20 cellular contexts compared by ENCODE assay signal in genomic region chr21:45836268-45836655, GRCh38.
DNase-seq lines count a peak whose midpoint lies in the region; ATAC-seq and TF ChIP-seq lines count a peak whose summit lies in the region.
"Had no signal": no experiment of that assay in that cellular context is flagged by ENCODE, and none has a peak within 500 bp of the region (broad histone marks: within the 10 kb centered on the region; RNA-seq: fewer than 3 reads in every experiment).

No MANE protein-coding gene starts in this region.

- peak overlapping the region; percentile 28 to 52 for H3K18ac ChIP-seq in mesenchymal stem cell (ENCODE audit: low read depth in 1 of 2, low read length in 2 of 2)

- intact Hi-C loops in body of pancreas (cut with DNase I): no loop called here

- H3K4me1 ChIP-seq in BE2C: peaks cover 11% of the 10 kb centered on the region
- H3K4me1 ChIP-seq in mesenchymal stem cell (ENCODE audit: control insufficient read depth, insufficient read depth, low read depth, low read length): peaks cover 6% of the 10 kb centered on the region
- no peaks in the 10 kb centered on the region for H3K4me1 ChIP-seq in hepatocyte (ENCODE audit: insufficient read depth)
- no peaks in the 10 kb centered on the region for H3K4me1 ChIP-seq in body of pancreas

- H2AFZ ChIP-seq in mesenchymal stem cell (ENCODE audit: low read depth, low read length) (no peak overlapping the region), hepatocyte (no peak overlapping the region)
- H2AFZ ChIP-seq: GM23338 had no signal

- H3K9me3 ChIP-seq in BE2C (peaks cover 2% of the 10 kb centered on the region; the same call in 1 of the 2 replicates), mesenchymal stem cell (ENCODE audit: control insufficient read depth, low read length) (peaks cover 10% of the 10 kb centered on the region), hepatocyte (ENCODE audit: low read depth) (peaks cover 7% of the 10 kb centered on the region), body of pancreas (peaks cover 0 to 9% (median 0%) of the 10 kb centered on the region in 3 donors)

- no peak overlapping the region for H2BK120ac ChIP-seq in mesenchymal stem cell (ENCODE audit: low read depth, low read length)

- H3K14ac ChIP-seq in mesenchymal stem cell (ENCODE audit: low read length in 2 of 2): no peak overlapping the region

- H3K79me2 ChIP-seq in hepatocyte: no peaks in the 10 kb centered on the region

- H2BK5ac ChIP-seq in mesenchymal stem cell (ENCODE audit: low read depth, low read length, poor library complexity, severe bottlenecking): no peak overlapping the region

- no peak for TF ChIP-seq POLR2A in body of pancreas (IDR thresholded peaks at IDR 0.05)

- H3K9me2 ChIP-seq in hepatocyte (replicated peaks; ENCODE audit: insufficient read depth): no peaks in the 10 kb centered on the region

- H3K79me1 ChIP-seq in mesenchymal stem cell (replicated peaks; ENCODE audit: low read length, poor library complexity, severe bottlenecking): peaks cover 3% of the 10 kb centered on the region

- H3K36me3 ChIP-seq in BE2C (no peaks in the 10 kb centered on the region), mesenchymal stem cell (ENCODE audit: control insufficient read depth in 1 of 2, insufficient read depth in 2 of 2, low read depth in 1 of 2, low read length in 2 of 2) (no peaks in the 10 kb centered on the region), hepatocyte (replicated peaks; ENCODE audit: insufficient read depth, low read depth) (no peaks in the 10 kb centered on the region), body of pancreas (replicated peaks in 1 of 2; ENCODE audit: insufficient read depth in 1 of 2, low read depth in 2 of 2) (no peaks in the 10 kb centered on the region)
- H3K36me3 ChIP-seq: brain microvascular endothelial cell, esophagus muscularis mucosa had no signal

- no peak overlapping the region for H2AK5ac ChIP-seq in mesenchymal stem cell (ENCODE audit: low read length, severe bottlenecking)

- H4K91ac ChIP-seq in mesenchymal stem cell (ENCODE audit: low read length): peak overlapping the region; percentile 73

- no peaks in the 10 kb centered on the region for H3K27me3 ChIP-seq in BE2C
- no peaks in the 10 kb centered on the region for H3K27me3 ChIP-seq in mesenchymal stem cell (ENCODE audit: control insufficient read depth in 1 of 2, insufficient read depth in 1 of 2, low read length in 2 of 2)
- no peaks in the 10 kb centered on the region for H3K27me3 ChIP-seq in hepatocyte
- H3K27me3 ChIP-seq in body of pancreas: no peaks in the 10 kb centered on the region
- H3K27me3 ChIP-seq: brain microvascular endothelial cell, esophagus muscularis mucosa had no signal

- H3K4me3 ChIP-seq in BE2C (ENCODE audit: low read depth, low read length) (no peak overlapping the region), mesenchymal stem cell (ENCODE audit: insufficient read depth in 1 of 2, low read depth in 1 of 2, low read length in 2 of 2) (no peak overlapping the region), hepatocyte (no peak overlapping the region), body of pancreas (no peak overlapping the region)
- H3K4me3 ChIP-seq: esophagus muscularis mucosa, GM23338 had no signal

- no peak overlapping the region for H3K4me2 ChIP-seq in mesenchymal stem cell (ENCODE audit: low read length, poor library complexity, severe bottlenecking)
- no peak overlapping the region for H3K4me2 ChIP-seq in hepatocyte
- H3K4me2 ChIP-seq: GM23338 had no signal

- H4K20me1 ChIP-seq in hepatocyte (ENCODE audit: insufficient read depth, poor library complexity, severe bottlenecking): no peaks in the 10 kb centered on the region

- no peak overlapping the region for H2BK15ac ChIP-seq in mesenchymal stem cell (ENCODE audit: low read depth, poor library complexity, severe bottlenecking)

- no peak overlapping the region for H3K23ac ChIP-seq in mesenchymal stem cell (ENCODE audit: low read length in 2 of 2)

- peak overlapping the region; percentile 35 for H4K8ac ChIP-seq in mesenchymal stem cell (ENCODE audit: low read length)

- no peak for ATAC-seq in body of pancreas

- H3K9ac ChIP-seq in mesenchymal stem cell (ENCODE audit: low read length): no peak overlapping the region

- TF ChIP-seq CTCF in BE2C (IDR thresholded peaks at IDR 0.05; ENCODE audit: low read depth, low read length) (no peak), hepatocyte (IDR thresholded peaks at IDR 0.05; ENCODE audit: poor library complexity) (no peak), body of pancreas (IDR thresholded peaks at IDR 0.05) (no peak)

- H2BK12ac ChIP-seq in mesenchymal stem cell (ENCODE audit: low read length in 2 of 2): peak overlapping the region in 1 of 2 experiments; percentile 11

- H3K27ac ChIP-seq in mesenchymal stem cell (ENCODE audit: low read length, poor library complexity, severe bottlenecking): no peak overlapping the region
- H3K27ac ChIP-seq in hepatocyte: no peak overlapping the region
- H3K27ac ChIP-seq in body of pancreas: no peak overlapping the region
- H3K27ac ChIP-seq: brain microvascular endothelial cell, esophagus muscularis mucosa had no signal

- no peak overlapping the region for H3K4ac ChIP-seq in mesenchymal stem cell (ENCODE audit: low read depth in 1 of 2, low read length in 2 of 2)

- 87% methylated on average over 13 of the region's 13 CpGs for WGBS in mesenchymal stem cell
- WGBS in hepatocyte (ENCODE audit: low lambda C conversion rate, missing lambda C conversion rate): 78% methylated on average over 13 of the region's 13 CpGs
- 77 to 79% methylated on average over 13 of the region's 13 CpGs for WGBS in body of pancreas, 2 donors

- DNase-seq in BE2C (peak; percentile 51), NCI-H2196 treated with DMSO at 0.1 percent for 48 hours (lab: John Stamatoyannopoulos, UW; ENCODE audit: unreplicated experiment) (peak; percentile 55), dermis blood vessel endothelial cell (peak; percentile 38), mesenchymal stem cell (peak; percentile 12), hepatocyte (ENCODE audit: low spot score) (no peak), NCI-H2081 treated with DMSO at 0.1 percent for 48 hours (lab: John Stamatoyannopoulos, UW) (no peak), NCI-H1105 (lab: John Stamatoyannopoulos, UW) (no peak), body of pancreas (no peak)
- DNase-seq: activated CD4-positive, alpha-beta T cell treated with anti-CD3 and anti-CD28 coated beads, Interleukin-2, amount 10 ng/mL, durations not matched to agents 24 days and 14 days; activated naive CD4-positive, alpha-beta T cell treated with anti-CD3 and anti-CD28 coated beads, Interleukin-2, amount 10 ng/mL, durations not matched to agents 7 days and 5 days; brain microvascular endothelial cell; Calu3; GDM1; hippocampal formation; NCI-H187 treated with DMSO at 0.1 percent for 48 hours; NCI-H526; OCI-M1; stimulated activated CD4-positive, alpha-beta T cell treated with anti-CD3 and anti-CD28 coated beads, Interleukin-4, amount 100 ng/mL, for 24 hours had no signal

Comparison
In these comparisons a context has a peak if more than half of its experiments do, and no peak if none do; other contexts are left out.
1. DNase-seq: peak in BE2C (single experiment), NCI-H2196 treated with DMSO at 0.1 percent for 48 hours (single experiment), dermis blood vessel endothelial cell (single experiment) and mesenchymal stem cell (single experiment); none in hepatocyte (single experiment), NCI-H2081 treated with DMSO at 0.1 percent for 48 hours (single experiment), NCI-H1105 (single experiment) and body of pancreas (0 of 4).